15 cellular contexts compared by ENCODE assay signal in genomic region chr6:43738267-43738676, GRCh38. TPM values are rescaled to one million over a fixed set of nuclear protein-coding genes. Genes with fewer than 3 reads are reported as not detected.
A peak's percentile ranks its signal among the peaks of the same experiment; 100 is the strongest.
DNase-seq lines count a peak whose midpoint lies in the region; FAIRE-seq and TF ChIP-seq lines count a peak whose summit lies in the region.
"Had no signal": no experiment of that assay in that cellular context is flagged by ENCODE, and none has a peak within 500 bp of the region (broad histone marks: within the 10 kb centered on the region; RNA-seq: fewer than 3 reads in every experiment).

No MANE protein-coding gene starts in this region.

- H2AK5ac ChIP-seq in H1 (ENCODE audit: low read depth, low read length) (peak overlapping the region; percentile 95), trophoblast cell (ENCODE audit: low read length) (no peak overlapping the region)

- CTCF ChIA-PET in H1 (lab: Charles Lee; ENCODE audit: partially characterized antibody): interaction anchor here (0.7 to 5.1 kb wide), 7 partner anchors 13 to 342 kb away, joined by 3 to 31 read pairs (median 5); partner anchors contain the start of gene VEGFA

- DNase-seq in GM12892 (ENCODE audit: insufficient read length) (no peak), NB4 (ENCODE audit: low read depth) (peak; percentile 19), H1 (ENCODE audit: low read depth in 1 of 2, low spot score in 2 of 2) (no peak), trophoblast cell (no peak), SKM-1 treated with dmso at 0.1 percent for 144 hours (lab: John Stamatoyannopoulos, UW; ENCODE audit: unreplicated experiment) (no peak), amygdala (lab: John Stamatoyannopoulos, UW) (no peak), NCI-H748 (lab: John Stamatoyannopoulos, UW; ENCODE audit: unreplicated experiment) (no peak)
- DNase-seq: brain microvascular endothelial cell; CD4-positive, alpha-beta T cell; KBM-7; left colon; natural killer cell; NCI-H146; NCI-H774 had no signal

- H3K36me3 ChIP-seq in H1 (ENCODE audit: control insufficient read depth in 2 of 4, insufficient read depth in 4 of 4, low read length in 3 of 4): no peaks in the 10 kb centered on the region
- H3K36me3 ChIP-seq in trophoblast cell (ENCODE audit: control insufficient read depth in 1 of 2, insufficient read depth in 2 of 2, low read length in 2 of 2): no peaks in the 10 kb centered on the region
- H3K36me3 ChIP-seq: brain microvascular endothelial cell had no signal

- H2BK12ac ChIP-seq in H1 (ENCODE audit: low read depth, low read length) (peak overlapping the region; percentile 88; the same call in 1 of the 2 replicates), trophoblast cell (ENCODE audit: low read length) (no peak overlapping the region)

- peaks cover 0 to 3% of the 10 kb centered on the region in 2 experiments for H4K20me1 ChIP-seq in H1 (replicated peaks in 1 of 2; ENCODE audit: control insufficient read depth in 1 of 2, insufficient read depth in 2 of 2, low read length in 2 of 2)

- no peak overlapping the region for H4K5ac ChIP-seq in H1 (ENCODE audit: insufficient read length, low read depth, low read length)

- no peak overlapping the region for H3K4me3 ChIP-seq in NB4 (ENCODE audit: low read depth, low read length)
- H3K4me3 ChIP-seq in H1 (ENCODE audit: extremely low read depth in 1 of 4, insufficient read depth in 2 of 4, low read depth in 3 of 4, low read length in 4 of 4): no peak overlapping the region
- H3K4me3 ChIP-seq in trophoblast cell (ENCODE audit: low read depth, low read length): peak overlapping the region; percentile 59

- no peaks in the 10 kb centered on the region for H3K79me1 ChIP-seq in H1 (ENCODE audit: low read depth, low read length)
- H3K79me1 ChIP-seq in trophoblast cell (ENCODE audit: low read length): no peaks in the 10 kb centered on the region

- WGBS in H1 (ENCODE audit: extremely low coverage in 1 of 2, insufficient coverage in 1 of 2, insufficient read length in 1 of 2, insufficient replicate concordance in 2 of 2, low coverage in 1 of 2, low lambda C conversion rate in 2 of 2, missing lambda C conversion rate in 1 of 2), 2 experiments: 75% methylated on average over 3 of the region's 3 CpGs; no CpG with 5 or more reads in 1 of the 2 experiments
- WGBS in trophoblast cell (ENCODE audit: extremely low coverage, insufficient coverage, insufficient read length): no CpG with 5 or more reads among the region's 3 CpGs

- no peak for TF ChIP-seq EP300 in H1 (IDR thresholded peaks at IDR 0.05; ENCODE audit: borderline replicate concordance in 1 of 2, low read depth in 2 of 2, low read length in 2 of 2)

- no peak overlapping the region for H3K14ac ChIP-seq in H1 (ENCODE audit: insufficient read length)
- no peak overlapping the region for H3K14ac ChIP-seq in trophoblast cell (ENCODE audit: low read length)

- POLR2A ChIA-PET in H1 (lab: Charles Lee; ENCODE audit: partially characterized antibody): interaction anchor here (1.0 to 2.4 kb wide), 6 partner anchors 8 to 63 kb away, joined by 3 to 8 read pairs (median 3); no protein-coding TSS in a partner anchor

- H3K4me2 ChIP-seq in H1 (ENCODE audit: insufficient read depth in 1 of 2, low read depth in 2 of 2, low read length in 2 of 2): no peak overlapping the region
- H3K4me2 ChIP-seq in trophoblast cell (ENCODE audit: low read length): no peak overlapping the region

- no peak overlapping the region for H3K18ac ChIP-seq in H1 (ENCODE audit: extremely low read depth, low read length)
- H3K18ac ChIP-seq in trophoblast cell (ENCODE audit: low read length): no peak overlapping the region

- H2BK120ac ChIP-seq in H1 (replicated peaks; ENCODE audit: low read depth, low read length) (no peak overlapping the region), trophoblast cell (ENCODE audit: insufficient read depth, low read length, poor library complexity) (no peak overlapping the region)

- FAIRE-seq in GM12892 (lab: Jason Lieb, UNC) (peak; percentile 42), H1 (lab: Jason Lieb, UNC) (no peak)

- TF ChIP-seq POLR2A in GM12892 (IDR thresholded peaks at IDR 0.05; ENCODE audit: low read depth, low read length) (no peak), NB4 (IDR thresholded peaks at IDR 0.05; ENCODE audit: extremely low read depth, insufficient read length) (no peak), H1 (IDR thresholded peaks at IDR 0.05; ENCODE audit: control extremely low read depth in 1 of 2, low read depth in 2 of 2, low read length in 2 of 2) (no peak)

- H2BK20ac ChIP-seq in H1 (ENCODE audit: low read length): no peak overlapping the region

- H3K4me1 ChIP-seq in H1 (replicated peaks in 1 of 4; ENCODE audit: control insufficient read depth in 3 of 4, insufficient read depth in 4 of 4, low read length in 3 of 4) (peaks cover 0 to 19% (median under 1%) of the 10 kb centered on the region in 4 experiments; a peak in 3 of 7 replicates), trophoblast cell (ENCODE audit: control insufficient read depth in 1 of 2, insufficient read depth in 2 of 2, low read length in 2 of 2) (peaks cover 0 to 3% of the 10 kb centered on the region in 2 experiments)
- H3K4me1 ChIP-seq: parathyroid adenoma had no signal

- H4K91ac ChIP-seq in H1 (replicated peaks; ENCODE audit: insufficient read length, low read length): peak overlapping the region; percentile 83
- no peak overlapping the region for H4K91ac ChIP-seq in trophoblast cell (ENCODE audit: low read depth, low read length)

- H3K9me3 ChIP-seq in H1 (ENCODE audit: insufficient read depth in 2 of 2, low read depth in 1 of 2, low read length in 1 of 2) (no peaks in the 10 kb centered on the region), trophoblast cell (ENCODE audit: insufficient read depth, low read depth, low read length) (peaks cover 8% of the 10 kb centered on the region)

- no peak overlapping the region for H2AFZ ChIP-seq in H1 (ENCODE audit: low read length)
- no peak overlapping the region for H2AFZ ChIP-seq in trophoblast cell (ENCODE audit: insufficient read depth, low read length, poor library complexity)
- H2AFZ ChIP-seq: parathyroid adenoma had no signal

- H3K4ac ChIP-seq in H1 (replicated peaks; ENCODE audit: insufficient read length, low read depth, low read length) (no peak overlapping the region), trophoblast cell (ENCODE audit: low read depth, low read length) (no peak overlapping the region)

- H3K9ac ChIP-seq in H1 (replicated peaks in 1 of 4; ENCODE audit: extremely low read depth in 1 of 4, low read depth in 3 of 4, low read length in 3 of 4): no peak overlapping the region
- no peak overlapping the region for H3K9ac ChIP-seq in trophoblast cell (ENCODE audit: low read length)
- H3K9ac ChIP-seq: parathyroid adenoma had no signal

- H3K23ac ChIP-seq in H1 (ENCODE audit: insufficient read length): peak overlapping the region; percentile 22
- no peak overlapping the region for H3K23ac ChIP-seq in trophoblast cell (ENCODE audit: low read length)

- TF ChIP-seq CTCF in NB4 (IDR thresholded peaks at IDR 0.05; ENCODE audit: low read depth, low read length): no peak
- TF ChIP-seq CTCF in H1 (IDR thresholded peaks at IDR 0.05; ENCODE audit: control extremely low read depth in 1 of 3, insufficient read depth in 1 of 3, low read depth in 1 of 3, low read length in 3 of 3): no peak

- H3K27ac ChIP-seq in H1 (ENCODE audit: low read depth, low read length): no peak overlapping the region
- H3K27ac ChIP-seq in trophoblast cell (ENCODE audit: low read depth, low read length): no peak overlapping the region
- H3K27ac ChIP-seq: brain microvascular endothelial cell, parathyroid adenoma had no signal

- H3K23me2 ChIP-seq in H1 (ENCODE audit: low read depth, low read length): peaks cover 7% of the 10 kb centered on the region; the same call in 1 of the 2 replicates

- H2BK15ac ChIP-seq in H1 (ENCODE audit: low read length): peak overlapping the region; percentile 93

- TF ChIP-seq RAD21 in H1 (IDR thresholded peaks at IDR 0.05 in 1 of 2, conservative IDR thresholded peaks at IDR 0.05 in 1 of 2; ENCODE audit: low read depth in 2 of 2, low read length in 2 of 2): no peak

- no peak overlapping the region for H4K12ac ChIP-seq in trophoblast cell (ENCODE audit: low read depth, low read length)

- H3K27me3 ChIP-seq in H1 (replicated peaks in 1 of 4; ENCODE audit: control insufficient read depth in 3 of 4, extremely low read depth in 1 of 4, insufficient read depth in 3 of 4, low read length in 3 of 4) (no peaks in the 10 kb centered on the region), trophoblast cell (ENCODE audit: insufficient read depth, low read length) (no peaks in the 10 kb centered on the region)
- H3K27me3 ChIP-seq: brain microvascular endothelial cell had no signal

- peak overlapping the region; percentile 99 for H3K56ac ChIP-seq in H1 (replicated peaks; ENCODE audit: insufficient read length, low read depth, low read length)

- H3K79me2 ChIP-seq in H1 (ENCODE audit: control insufficient read depth in 1 of 2, insufficient read depth in 2 of 2, low read length in 2 of 2): no peaks in the 10 kb centered on the region
- no peaks in the 10 kb centered on the region for H3K79me2 ChIP-seq in trophoblast cell (ENCODE audit: control insufficient read depth, insufficient read depth, low read length, poor library complexity)
- H3K79me2 ChIP-seq: parathyroid adenoma had no signal

- no peak overlapping the region; the same call in 1 of the 2 replicates for H4K8ac ChIP-seq in H1 (ENCODE audit: extremely low read depth, insufficient read depth, low read length)
- no peak overlapping the region for H4K8ac ChIP-seq in trophoblast cell (ENCODE audit: low read depth, low read length)

- H2BK5ac ChIP-seq in H1 (ENCODE audit: low read depth, low read length) (peak overlapping the region; percentile 20; the same call in 1 of the 2 replicates), trophoblast cell (ENCODE audit: low read depth, low read length, poor library complexity) (no peak overlapping the region)

RNA-seq across cellular contexts. Expression of gene VEGFA, which starts 31.7 kb away (rescaled TPM):
- polyA plus RNA-seq in GM12892 (2012; ENCODE audit: missing spikeins): 66.3 TPM
- 40.7 and 42.2 TPM in 2 replicates for total RNA-seq in H1 (2021; fragmentation: NEBNext Ultra II Directional; extraction: Animal tissue kit (Norgen Biotek cat#: 25700))
- 58.5 and 78.3 TPM in 2 replicates for polyA plus RNA-seq in H1 (2011; rRNA removed)
- 91.7 TPM for polyA plus RNA-seq in H1 (2011; cell fraction: cytosol; rRNA removed)
- polyA plus RNA-seq in H1 (2011; cell fraction: nucleus; rRNA removed): 197 TPM
- polyA plus RNA-seq in H1 (2012, experiment 1 of 2): 39.9 to 45.4 TPM (median 43.0 TPM) in 4 replicates
- 28.1 TPM for polyA plus RNA-seq in H1 (2012, experiment 2 of 2)
- polyA plus RNA-seq in H1 (2013, experiment 1 of 2): 33.6 TPM
- 37.0 TPM for polyA plus RNA-seq in H1 (2013, experiment 2 of 2)
- polyA minus RNA-seq in H1 (2011; rRNA and poly(A)+ RNA removed): 167 and 198 TPM in 2 replicates
- 42.9 TPM for polyA minus RNA-seq in H1 (2011; cell fraction: cytosol; rRNA and poly(A)+ RNA removed)
- 91.6 TPM for polyA minus RNA-seq in H1 (2011; cell fraction: nucleus; rRNA and poly(A)+ RNA removed)
- 111 and 117 TPM in 2 replicates for polyA plus RNA-seq in trophoblast cell (2013)

RNA-seq across cellular contexts. Expression of gene MRPS18A, which starts 50.7 kb away (rescaled TPM):
- 49.1 TPM for polyA plus RNA-seq in GM12892 (2012; ENCODE audit: missing spikeins)
- total RNA-seq in H1 (2021; fragmentation: NEBNext Ultra II Directional; extraction: Animal tissue kit (Norgen Biotek cat#: 25700)): 48.3 and 52.1 TPM in 2 replicates
- 121 and 129 TPM in 2 replicates for polyA plus RNA-seq in H1 (2011; rRNA removed)
- polyA plus RNA-seq in H1 (2011; cell fraction: cytosol; rRNA removed): 115 TPM
- 95.2 TPM for polyA plus RNA-seq in H1 (2011; cell fraction: nucleus; rRNA removed)
- 70.4 to 84.7 TPM (median 74.9 TPM) in 4 replicates for polyA plus RNA-seq in H1 (2012, experiment 1 of 2)
- 103 TPM for polyA plus RNA-seq in H1 (2012, experiment 2 of 2)
- 61.3 TPM for polyA plus RNA-seq in H1 (2013, experiment 1 of 2)
- polyA plus RNA-seq in H1 (2013, experiment 2 of 2): 58.7 TPM
- polyA minus RNA-seq in H1 (2011; rRNA and poly(A)+ RNA removed): 95.6 and 97.8 TPM in 2 replicates
- 36.3 TPM for polyA minus RNA-seq in H1 (2011; cell fraction: cytosol; rRNA and poly(A)+ RNA removed)
- polyA minus RNA-seq in H1 (2011; cell fraction: nucleus; rRNA and poly(A)+ RNA removed): 63.1 TPM
- polyA plus RNA-seq in trophoblast cell (2013): 40.8 and 44.2 TPM in 2 replicates
